ENCODE assay signal across 1 cellular context in the genomic region with DNA sequence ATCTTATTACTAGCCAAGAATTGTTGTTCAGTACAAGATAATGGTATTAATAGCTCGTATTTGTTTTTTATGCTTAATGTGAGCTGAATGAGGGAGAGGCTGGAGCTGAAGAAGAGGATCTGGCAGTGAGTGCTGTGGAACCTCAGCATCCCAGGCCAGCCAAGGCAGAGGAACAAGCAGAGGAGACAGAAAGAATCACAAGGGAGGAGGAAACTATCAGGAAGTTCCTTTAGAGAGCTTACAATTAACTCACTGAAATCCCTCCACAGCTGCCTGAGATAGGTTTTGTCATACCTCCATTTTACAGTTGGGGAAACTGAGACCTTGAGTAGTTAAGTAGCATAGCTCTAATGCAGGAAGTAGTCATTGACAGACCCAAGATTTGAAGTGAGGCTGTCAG.
TF ChIP-seq lines count a peak whose summit lies in the region.

No MANE protein-coding gene starts in this region.

TF ChIP-seq in GM12878, 131 proteins besides CTCF, POLR2A, EP300 and RAD21:
- no peak for TF ChIP-seq CEBPB (IDR thresholded peaks at IDR 0.05; ENCODE audit: borderline replicate concordance in 1 of 2, low read depth in 2 of 2, low read length in 2 of 2)
- TF ChIP-seq KDM1A (IDR thresholded peaks at IDR 0.05; ENCODE audit: borderline replicate concordance), result no peak
- TF ChIP-seq, protein P1, sequence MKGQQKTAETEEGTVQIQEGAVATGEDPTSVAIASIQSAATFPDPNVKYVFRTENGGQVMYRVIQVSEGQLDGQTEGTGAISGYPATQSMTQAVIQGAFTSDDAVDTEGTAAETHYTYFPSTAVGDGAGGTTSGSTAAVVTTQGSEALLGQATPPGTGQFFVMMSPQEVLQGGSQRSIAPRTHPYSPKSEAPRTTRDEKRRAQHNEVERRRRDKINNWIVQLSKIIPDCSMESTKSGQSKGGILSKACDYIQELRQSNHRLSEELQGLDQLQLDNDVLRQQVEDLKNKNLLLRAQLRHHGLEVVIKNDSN (IDR thresholded peaks at IDR 0.05; ENCODE audit: borderline replicate concordance, extremely low read length, insufficient read depth, low read depth, low read length), result no peak
- TF ChIP-seq, protein P2, sequence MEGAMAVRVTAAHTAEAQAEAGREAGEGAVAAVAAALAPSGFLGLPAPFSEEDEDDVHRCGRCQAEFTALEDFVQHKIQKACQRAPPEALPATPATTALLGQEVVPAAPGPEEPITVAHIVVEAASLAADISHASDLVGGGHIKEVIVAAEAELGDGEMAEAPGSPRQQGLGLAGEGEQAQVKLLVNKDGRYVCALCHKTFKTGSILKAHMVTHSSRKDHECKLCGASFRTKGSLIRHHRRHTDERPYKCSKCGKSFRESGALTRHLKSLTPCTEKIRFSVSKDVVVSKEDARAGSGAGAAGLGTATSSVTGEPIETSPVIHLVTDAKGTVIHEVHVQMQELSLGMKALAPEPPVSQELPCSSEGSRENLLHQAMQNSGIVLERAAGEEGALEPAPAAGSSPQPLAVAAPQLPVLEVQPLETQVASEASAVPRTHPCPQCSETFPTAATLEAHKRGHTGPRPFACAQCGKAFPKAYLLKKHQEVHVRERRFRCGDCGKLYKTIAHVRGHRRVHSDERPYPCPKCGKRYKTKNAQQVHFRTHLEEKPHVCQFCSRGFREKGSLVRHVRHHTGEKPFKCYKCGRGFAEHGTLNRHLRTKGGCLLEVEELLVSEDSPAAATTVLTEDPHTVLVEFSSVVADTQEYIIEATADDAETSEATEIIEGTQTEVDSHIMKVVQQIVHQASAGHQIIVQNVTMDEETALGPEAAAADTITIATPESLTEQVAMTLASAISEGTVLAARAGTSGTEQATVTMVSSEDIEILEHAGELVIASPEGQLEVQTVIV (IDR thresholded peaks at IDR 0.05; ENCODE audit: borderline replicate concordance, partially characterized antibody), result no peak
- no peak for TF ChIP-seq STAT3 (IDR thresholded peaks at IDR 0.05; ENCODE audit: low read depth, low read length)
- TF ChIP-seq SREBF1 (IDR thresholded peaks at IDR 0.05; ENCODE audit: low read length), result no peak
- TF ChIP-seq, protein P3, sequence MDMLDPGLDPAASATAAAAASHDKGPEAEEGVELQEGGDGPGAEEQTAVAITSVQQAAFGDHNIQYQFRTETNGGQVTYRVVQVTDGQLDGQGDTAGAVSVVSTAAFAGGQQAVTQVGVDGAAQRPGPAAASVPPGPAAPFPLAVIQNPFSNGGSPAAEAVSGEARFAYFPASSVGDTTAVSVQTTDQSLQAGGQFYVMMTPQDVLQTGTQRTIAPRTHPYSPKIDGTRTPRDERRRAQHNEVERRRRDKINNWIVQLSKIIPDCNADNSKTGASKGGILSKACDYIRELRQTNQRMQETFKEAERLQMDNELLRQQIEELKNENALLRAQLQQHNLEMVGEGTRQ (IDR thresholded peaks at IDR 0.05; ENCODE audit: borderline replicate concordance, low read depth, low read length), result no peak
- no peak for TF ChIP-seq SMARCA5 (IDR thresholded peaks at IDR 0.05)
